Comparison of ENCODE assay signal across 9 cellular contexts in genomic region chr18:8912348-8913057, GRCh38.
A peak's percentile ranks its signal among the peaks of the same experiment; 100 is the strongest.
DNase-seq lines count a peak whose midpoint lies in the region; ATAC-seq, FAIRE-seq and TF ChIP-seq lines count a peak whose summit lies in the region.
"Had no signal": no experiment of that assay in that cellular context is flagged by ENCODE, and none has a peak within 500 bp of the region (broad histone marks: within the 10 kb centered on the region; RNA-seq: fewer than 3 reads in every experiment).

No MANE protein-coding gene starts in this region.

- ATAC-seq in stimulated activated naive CD8-positive, alpha-beta T cell treated with anti-CD3 and anti-CD28 coated beads, Interleukin-15, amount 100 ng/mL, for 72 hours = no peak
- ATAC-seq in upper lobe of right lung = peak; percentile 87
- ATAC-seq: Panc1 had no signal

- TF ChIP-seq CTCF in fibroblast of lung (conservative IDR thresholded peaks at IDR 0.05 in 1 of 2, IDR thresholded peaks at IDR 0.05 in 1 of 2; ENCODE audit: low read depth in 1 of 2, low read length in 2 of 2) (no peak), upper lobe of right lung (IDR thresholded peaks at IDR 0.05) (no peak), MM.1S (IDR thresholded peaks at IDR 0.05; ENCODE audit: low read length) (no peak)

- FAIRE-seq in frontal cortex (lab: Jason Lieb, UNC) = no peak

- H3K27ac ChIP-seq in fibroblast of lung (ENCODE audit: insufficient read depth, low read length) = no peak overlapping the region
- H3K27ac ChIP-seq in upper lobe of right lung = peak overlapping the region; percentile 7
- no peak overlapping the region for H3K27ac ChIP-seq in MM.1S (ENCODE audit: low read length)

- peaks cover 10% of the 10 kb centered on the region for H3K4me1 Mint-ChIP-seq in stimulated activated naive CD8-positive, alpha-beta T cell treated with anti-CD3 and anti-CD28 coated beads, Interleukin-15, Interleukin-2, amounts not matched to agents 100 ng/mL and 50 ng/mL, for 24 hours (ENCODE audit: low read depth)
- peaks cover 8% of the 10 kb centered on the region for H3K4me1 Mint-ChIP-seq in stimulated activated naive CD8-positive, alpha-beta T cell treated with anti-CD3 and anti-CD28 coated beads, Interleukin-15, amount 100 ng/mL, for 72 hours

- H2AFZ ChIP-seq in fibroblast of lung (ENCODE audit: low read length) (peak overlapping the region; percentile 74), MM.1S (ENCODE audit: low read length) (no peak overlapping the region)

- no peaks in the 10 kb centered on the region for H3K4me1 ChIP-seq in fibroblast of lung (ENCODE audit: control insufficient read depth, extremely low read depth, insufficient read depth, low read length)
- no peaks in the 10 kb centered on the region for H3K4me1 ChIP-seq in upper lobe of right lung
- H3K4me1 ChIP-seq in MM.1S (ENCODE audit: low read length) = peaks cover 25% of the 10 kb centered on the region

- H3K79me2 ChIP-seq in fibroblast of lung (ENCODE audit: control insufficient read depth, insufficient read depth, low read length) = no peaks in the 10 kb centered on the region
- H3K79me2 ChIP-seq in MM.1S (ENCODE audit: low read length) = no peaks in the 10 kb centered on the region

- H3K9ac ChIP-seq in fibroblast of lung (ENCODE audit: insufficient read depth, low read length) = peak overlapping the region; percentile 5
- no peak overlapping the region for H3K9ac ChIP-seq in MM.1S (ENCODE audit: low read length)

- H3K27ac Mint-ChIP-seq in stimulated activated naive CD8-positive, alpha-beta T cell treated with anti-CD3 and anti-CD28 coated beads, Interleukin-15, Interleukin-2, amounts not matched to agents 100 ng/mL and 50 ng/mL, for 24 hours = peak overlapping the region; percentile 79
- H3K27ac Mint-ChIP-seq in stimulated activated naive CD8-positive, alpha-beta T cell treated with anti-CD3 and anti-CD28 coated beads, Interleukin-15, amount 100 ng/mL, for 72 hours = no peak overlapping the region

- H3K9me3 Mint-ChIP-seq in stimulated activated naive CD8-positive, alpha-beta T cell treated with anti-CD3 and anti-CD28 coated beads, Interleukin-15, Interleukin-2, amounts not matched to agents 100 ng/mL and 50 ng/mL, for 24 hours = peaks cover 7% of the 10 kb centered on the region
- H3K9me3 Mint-ChIP-seq in stimulated activated naive CD8-positive, alpha-beta T cell treated with anti-CD3 and anti-CD28 coated beads, Interleukin-15, amount 100 ng/mL, for 72 hours = peaks cover 9 to 26% of the 10 kb centered on the region in 2 donors

- no peaks in the 10 kb centered on the region for H3K27me3 ChIP-seq in fibroblast of lung (ENCODE audit: control insufficient read depth, insufficient read depth, low read length)
- H3K27me3 ChIP-seq in upper lobe of right lung = no peaks in the 10 kb centered on the region
- no peaks in the 10 kb centered on the region for H3K27me3 ChIP-seq in MM.1S (replicated peaks; ENCODE audit: insufficient read depth, low read length)

- H3K9me3 ChIP-seq in fibroblast of lung (ENCODE audit: control insufficient read depth, insufficient read depth, low read depth, low read length) (no peaks in the 10 kb centered on the region), upper lobe of right lung (no peaks in the 10 kb centered on the region), MM.1S (replicated peaks; ENCODE audit: insufficient read depth, low read length) (no peaks in the 10 kb centered on the region)

- H3K4me2 ChIP-seq in fibroblast of lung (ENCODE audit: extremely low read depth, insufficient read depth, low read length) = peak overlapping the region; percentile 29
- H3K4me2 ChIP-seq in MM.1S (ENCODE audit: low read depth, low read length) = no peak overlapping the region

- no peaks in the 10 kb centered on the region for H3F3A ChIP-seq in MM.1S (ENCODE audit: insufficient read depth, low read length)

- H3K36me3 ChIP-seq in fibroblast of lung (ENCODE audit: control insufficient read depth, insufficient read depth, low read length) (no peaks in the 10 kb centered on the region), upper lobe of right lung (no peaks in the 10 kb centered on the region), MM.1S (replicated peaks; ENCODE audit: insufficient read depth, low read length) (no peaks in the 10 kb centered on the region)

- no peaks in the 10 kb centered on the region for H3K9me2 ChIP-seq in MM.1S (replicated peaks; ENCODE audit: insufficient read depth, low read length)

- H3K4me3 ChIP-seq in fibroblast of lung (replicated peaks in 1 of 4; ENCODE audit: control extremely low read depth in 1 of 4, insufficient read depth in 1 of 4, low read depth in 3 of 4, low read length in 4 of 4) (no peak overlapping the region), upper lobe of right lung (no peak overlapping the region), MM.1S (ENCODE audit: low read length) (no peak overlapping the region)

- intact Hi-C loops in upper lobe of right lung (cut with DNase I) = no loop called here

- no peak overlapping the region for H3K4me3 Mint-ChIP-seq in stimulated activated naive CD8-positive, alpha-beta T cell treated with anti-CD3 and anti-CD28 coated beads, Interleukin-15, Interleukin-2, amounts not matched to agents 100 ng/mL and 50 ng/mL, for 24 hours
- no peak overlapping the region for H3K4me3 Mint-ChIP-seq in stimulated activated naive CD8-positive, alpha-beta T cell treated with anti-CD3 and anti-CD28 coated beads, Interleukin-15, amount 100 ng/mL, for 72 hours

- H3K36me3 Mint-ChIP-seq in stimulated activated naive CD8-positive, alpha-beta T cell treated with anti-CD3 and anti-CD28 coated beads, Interleukin-15, Interleukin-2, amounts not matched to agents 100 ng/mL and 50 ng/mL, for 24 hours (ENCODE audit: low read depth) = no peaks in the 10 kb centered on the region

- H4K20me1 ChIP-seq in fibroblast of lung (ENCODE audit: control insufficient read depth, extremely low read depth, insufficient read depth, low read length) = no peaks in the 10 kb centered on the region
- no peaks in the 10 kb centered on the region for H4K20me1 ChIP-seq in MM.1S (ENCODE audit: insufficient read depth, low read length)

- no peaks in the 10 kb centered on the region for H3K27me3 Mint-ChIP-seq in stimulated activated naive CD8-positive, alpha-beta T cell treated with anti-CD3 and anti-CD28 coated beads, Interleukin-15, Interleukin-2, amounts not matched to agents 100 ng/mL and 50 ng/mL, for 24 hours
- no peaks in the 10 kb centered on the region for H3K27me3 Mint-ChIP-seq in stimulated activated naive CD8-positive, alpha-beta T cell treated with anti-CD3 and anti-CD28 coated beads, Interleukin-15, amount 100 ng/mL, for 72 hours

- DNase-seq in stimulated activated naive CD8-positive, alpha-beta T cell treated with anti-CD3 and anti-CD28 coated beads, Interleukin-15, amount 100 ng/mL, for 72 hours = no peak
- peak; percentile 49 to 76 for DNase-seq in NCI-H187 (lab: John Stamatoyannopoulos, UW)
- DNase-seq in fibroblast of lung (ENCODE audit: low read depth in 2 of 2) = no peak
- peak; percentile 70 for DNase-seq in upper lobe of right lung
- no peak for DNase-seq in frontal cortex (ENCODE audit: low spot score in 2 of 2)
- no peak for DNase-seq in MM.1S
- DNase-seq in NCI-H146 treated with DMSO at 0.1 percent for 48 hours (lab: John Stamatoyannopoulos, UW; ENCODE audit: unreplicated experiment) = no peak

Comparison
In these comparisons a context has a peak if more than half of its experiments do, and no peak if none do; other contexts are left out.
1. DNase-seq: peak in NCI-H187 (2 of 2) and upper lobe of right lung (single experiment); none in stimulated activated naive CD8-positive, alpha-beta T cell treated with anti-CD3 and anti-CD28 coated beads, Interleukin-15, amount 100 ng/mL, for 72 hours (0 of 2), fibroblast of lung (0 of 2), frontal cortex (0 of 2), MM.1S (single experiment) and NCI-H146 treated with DMSO at 0.1 percent for 48 hours (single experiment).